Comparison of ENCODE assay signal across 1 cellular context in the genomic region with DNA sequence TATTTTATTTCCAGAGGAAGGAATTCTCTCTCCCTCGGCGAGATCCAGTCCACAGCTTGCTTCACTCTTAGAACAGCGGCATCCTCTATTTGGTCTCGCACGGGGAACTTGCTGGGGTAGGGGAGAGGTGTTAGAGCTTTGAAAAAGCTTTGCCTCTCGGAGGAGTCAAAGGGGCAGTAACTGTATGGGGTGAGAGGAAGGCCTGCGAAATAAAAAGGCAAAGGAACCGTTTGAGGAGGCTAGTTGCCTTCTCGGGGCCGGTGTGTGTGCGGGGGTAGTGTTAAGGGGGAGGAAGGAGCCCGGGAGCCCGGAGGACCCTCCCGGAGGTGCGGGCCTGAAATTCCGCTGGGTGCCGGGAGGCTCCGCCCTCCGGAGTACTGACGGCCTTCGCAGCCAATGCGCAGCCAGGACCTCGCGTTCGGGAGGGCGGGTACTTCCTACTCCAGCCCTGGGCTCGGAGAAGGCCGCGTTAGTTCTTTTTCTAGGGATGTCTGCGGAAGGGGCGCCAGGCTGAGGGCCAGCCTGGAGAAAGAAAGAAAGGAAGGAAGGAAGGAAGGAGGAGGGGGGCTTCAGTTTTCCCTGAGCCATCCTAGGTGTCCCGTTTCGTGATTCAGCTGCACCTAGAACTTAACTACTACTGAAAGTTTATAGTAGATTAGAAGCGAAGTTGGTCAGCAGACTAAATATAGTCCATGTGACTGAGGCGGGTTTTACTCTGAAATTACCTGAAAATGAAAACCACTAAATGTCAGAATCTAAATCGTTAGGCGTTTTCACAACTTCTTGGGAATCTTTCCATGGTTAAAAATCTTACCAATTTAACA.
TF ChIP-seq lines count a peak whose summit lies in the region.

No MANE protein-coding gene starts in this region.

TF ChIP-seq in HEK293, 187 proteins besides CTCF, POLR2A, EP300 and RAD21 (continued from another document and continues in another):
- TF ChIP-seq, protein P1, sequence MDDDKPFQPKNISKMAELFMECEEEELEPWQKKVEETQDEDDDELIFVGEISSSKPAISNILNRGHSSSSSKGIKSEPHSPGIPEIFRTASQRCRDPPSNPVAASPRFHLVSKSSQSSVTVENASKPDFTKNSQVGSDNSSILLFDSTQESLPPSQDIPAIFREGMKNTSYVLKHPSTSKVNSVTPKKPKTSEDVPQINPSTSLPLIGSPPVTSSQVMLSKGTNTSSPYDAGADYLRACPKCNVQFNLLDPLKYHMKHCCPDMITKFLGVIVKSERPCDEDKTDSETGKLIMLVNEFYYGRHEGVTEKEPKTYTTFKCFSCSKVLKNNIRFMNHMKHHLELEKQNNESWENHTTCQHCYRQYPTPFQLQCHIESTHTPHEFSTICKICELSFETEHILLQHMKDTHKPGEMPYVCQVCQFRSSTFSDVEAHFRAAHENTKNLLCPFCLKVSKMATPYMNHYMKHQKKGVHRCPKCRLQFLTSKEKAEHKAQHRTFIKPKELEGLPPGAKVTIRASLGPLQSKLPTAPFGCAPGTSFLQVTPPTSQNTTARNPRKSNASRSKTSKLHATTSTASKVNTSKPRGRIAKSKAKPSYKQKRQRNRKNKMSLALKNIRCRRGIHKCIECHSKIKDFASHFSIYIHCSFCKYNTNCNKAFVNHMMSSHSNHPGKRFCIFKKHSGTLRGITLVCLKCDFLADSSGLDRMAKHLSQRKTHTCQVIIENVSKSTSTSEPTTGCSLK (tag by site-specific recombination; IDR thresholded peaks at IDR 0.05): no peak
- no peak for TF ChIP-seq OSR2 (tag by site-specific recombination; IDR thresholded peaks at IDR 0.05)
- TF ChIP-seq ZNF785 (tag by site-specific recombination; IDR thresholded peaks at IDR 0.05): no peak
- no peak for TF ChIP-seq ZNF202 (tag by site-specific recombination; IDR thresholded peaks at IDR 0.05; ENCODE audit: borderline replicate concordance)
- TF ChIP-seq ZNF214 (tag by site-specific recombination; IDR thresholded peaks at IDR 0.05; ENCODE audit: borderline replicate concordance): no peak
- peak; percentile 14; the same call in 1 of the 2 replicates for TF ChIP-seq ZFHX2 (tag by site-specific recombination; conservative IDR thresholded peaks at IDR 0.05)
- TF ChIP-seq, protein P2, sequence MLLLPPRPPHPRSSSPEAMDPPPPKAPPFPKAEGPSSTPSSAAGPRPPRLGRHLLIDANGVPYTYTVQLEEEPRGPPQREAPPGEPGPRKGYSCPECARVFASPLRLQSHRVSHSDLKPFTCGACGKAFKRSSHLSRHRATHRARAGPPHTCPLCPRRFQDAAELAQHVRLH (tag by site-specific recombination; IDR thresholded peaks at IDR 0.05): no peak
- TF ChIP-seq ZNF221 (tag by site-specific recombination; IDR thresholded peaks at IDR 0.05; ENCODE audit: borderline replicate concordance): no peak
- peak; percentile 65 for TF ChIP-seq PRDM1 (tag by site-specific recombination; IDR thresholded peaks at IDR 0.05)
- TF ChIP-seq ZNF132 (tag by site-specific recombination; IDR thresholded peaks at IDR 0.05; ENCODE audit: borderline replicate concordance): no peak
- TF ChIP-seq ZNF843 (tag by site-specific recombination; IDR thresholded peaks at IDR 0.05): no peak
- no peak for TF ChIP-seq SCRT2 (tag by site-specific recombination; IDR thresholded peaks at IDR 0.05)
- TF ChIP-seq ZBTB21 (tag by site-specific recombination; IDR thresholded peaks at IDR 0.05): no peak
- TF ChIP-seq, protein P3, sequence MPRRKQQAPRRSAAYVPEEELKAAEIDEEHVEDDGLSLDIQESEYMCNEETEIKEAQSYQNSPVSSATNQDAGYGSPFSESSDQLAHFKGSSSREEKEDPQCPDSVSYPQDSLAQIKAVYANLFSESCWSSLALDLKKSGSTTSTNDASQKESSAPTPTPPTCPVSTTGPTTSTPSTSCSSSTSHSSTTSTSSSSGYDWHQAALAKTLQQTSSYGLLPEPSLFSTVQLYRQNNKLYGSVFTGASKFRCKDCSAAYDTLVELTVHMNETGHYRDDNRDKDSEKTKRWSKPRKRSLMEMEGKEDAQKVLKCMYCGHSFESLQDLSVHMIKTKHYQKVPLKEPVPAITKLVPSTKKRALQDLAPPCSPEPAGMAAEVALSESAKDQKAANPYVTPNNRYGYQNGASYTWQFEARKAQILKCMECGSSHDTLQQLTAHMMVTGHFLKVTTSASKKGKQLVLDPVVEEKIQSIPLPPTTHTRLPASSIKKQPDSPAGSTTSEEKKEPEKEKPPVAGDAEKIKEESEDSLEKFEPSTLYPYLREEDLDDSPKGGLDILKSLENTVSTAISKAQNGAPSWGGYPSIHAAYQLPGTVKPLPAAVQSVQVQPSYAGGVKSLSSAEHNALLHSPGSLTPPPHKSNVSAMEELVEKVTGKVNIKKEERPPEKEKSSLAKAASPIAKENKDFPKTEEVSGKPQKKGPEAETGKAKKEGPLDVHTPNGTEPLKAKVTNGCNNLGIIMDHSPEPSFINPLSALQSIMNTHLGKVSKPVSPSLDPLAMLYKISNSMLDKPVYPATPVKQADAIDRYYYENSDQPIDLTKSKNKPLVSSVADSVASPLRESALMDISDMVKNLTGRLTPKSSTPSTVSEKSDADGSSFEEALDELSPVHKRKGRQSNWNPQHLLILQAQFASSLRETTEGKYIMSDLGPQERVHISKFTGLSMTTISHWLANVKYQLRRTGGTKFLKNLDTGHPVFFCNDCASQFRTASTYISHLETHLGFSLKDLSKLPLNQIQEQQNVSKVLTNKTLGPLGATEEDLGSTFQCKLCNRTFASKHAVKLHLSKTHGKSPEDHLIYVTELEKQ (tag by site-specific recombination; IDR thresholded peaks at IDR 0.05; ENCODE audit: borderline replicate concordance): no peak
- no peak for TF ChIP-seq ZSCAN23 (tag by site-specific recombination; IDR thresholded peaks at IDR 0.05)
- TF ChIP-seq KLF9 (tag by site-specific recombination; IDR thresholded peaks at IDR 0.05; ENCODE audit: low read depth): no peak
- TF ChIP-seq ZNF155 (tag by site-specific recombination; IDR thresholded peaks at IDR 0.05): no peak
- no peak for TF ChIP-seq ZNF184 (tag by site-specific recombination; IDR thresholded peaks at IDR 0.05)
- TF ChIP-seq, protein P4, sequence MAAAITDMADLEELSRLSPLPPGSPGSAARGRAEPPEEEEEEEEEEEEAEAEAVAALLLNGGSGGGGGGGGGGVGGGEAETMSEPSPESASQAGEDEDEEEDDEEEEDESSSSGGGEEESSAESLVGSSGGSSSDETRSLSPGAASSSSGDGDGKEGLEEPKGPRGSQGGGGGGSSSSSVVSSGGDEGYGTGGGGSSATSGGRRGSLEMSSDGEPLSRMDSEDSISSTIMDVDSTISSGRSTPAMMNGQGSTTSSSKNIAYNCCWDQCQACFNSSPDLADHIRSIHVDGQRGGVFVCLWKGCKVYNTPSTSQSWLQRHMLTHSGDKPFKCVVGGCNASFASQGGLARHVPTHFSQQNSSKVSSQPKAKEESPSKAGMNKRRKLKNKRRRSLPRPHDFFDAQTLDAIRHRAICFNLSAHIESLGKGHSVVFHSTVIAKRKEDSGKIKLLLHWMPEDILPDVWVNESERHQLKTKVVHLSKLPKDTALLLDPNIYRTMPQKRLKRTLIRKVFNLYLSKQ (tag by site-specific recombination; IDR thresholded peaks at IDR 0.05; ENCODE audit: borderline replicate concordance): no peak
- TF ChIP-seq, protein P5, sequence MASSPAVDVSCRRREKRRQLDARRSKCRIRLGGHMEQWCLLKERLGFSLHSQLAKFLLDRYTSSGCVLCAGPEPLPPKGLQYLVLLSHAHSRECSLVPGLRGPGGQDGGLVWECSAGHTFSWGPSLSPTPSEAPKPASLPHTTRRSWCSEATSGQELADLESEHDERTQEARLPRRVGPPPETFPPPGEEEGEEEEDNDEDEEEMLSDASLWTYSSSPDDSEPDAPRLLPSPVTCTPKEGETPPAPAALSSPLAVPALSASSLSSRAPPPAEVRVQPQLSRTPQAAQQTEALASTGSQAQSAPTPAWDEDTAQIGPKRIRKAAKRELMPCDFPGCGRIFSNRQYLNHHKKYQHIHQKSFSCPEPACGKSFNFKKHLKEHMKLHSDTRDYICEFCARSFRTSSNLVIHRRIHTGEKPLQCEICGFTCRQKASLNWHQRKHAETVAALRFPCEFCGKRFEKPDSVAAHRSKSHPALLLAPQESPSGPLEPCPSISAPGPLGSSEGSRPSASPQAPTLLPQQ (tag by site-specific recombination; IDR thresholded peaks at IDR 0.05): no peak
- TF ChIP-seq SP7 (tag by site-specific recombination; IDR thresholded peaks at IDR 0.05): no peak; the same call in 1 of the 2 replicates
- TF ChIP-seq, protein P6, sequence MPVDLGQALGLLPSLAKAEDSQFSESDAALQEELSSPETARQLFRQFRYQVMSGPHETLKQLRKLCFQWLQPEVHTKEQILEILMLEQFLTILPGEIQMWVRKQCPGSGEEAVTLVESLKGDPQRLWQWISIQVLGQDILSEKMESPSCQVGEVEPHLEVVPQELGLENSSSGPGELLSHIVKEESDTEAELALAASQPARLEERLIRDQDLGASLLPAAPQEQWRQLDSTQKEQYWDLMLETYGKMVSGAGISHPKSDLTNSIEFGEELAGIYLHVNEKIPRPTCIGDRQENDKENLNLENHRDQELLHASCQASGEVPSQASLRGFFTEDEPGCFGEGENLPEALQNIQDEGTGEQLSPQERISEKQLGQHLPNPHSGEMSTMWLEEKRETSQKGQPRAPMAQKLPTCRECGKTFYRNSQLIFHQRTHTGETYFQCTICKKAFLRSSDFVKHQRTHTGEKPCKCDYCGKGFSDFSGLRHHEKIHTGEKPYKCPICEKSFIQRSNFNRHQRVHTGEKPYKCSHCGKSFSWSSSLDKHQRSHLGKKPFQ (tag by site-specific recombination; IDR thresholded peaks at IDR 0.05): no peak
- TF ChIP-seq KLF16 (tag by site-specific recombination; IDR thresholded peaks at IDR 0.05): no peak
- TF ChIP-seq ZNF501 (tag by site-specific recombination; IDR thresholded peaks at IDR 0.05): peak; percentile 15; the same call in 1 of the 2 replicates
- TF ChIP-seq ZNF24 (tag by site-specific recombination; IDR thresholded peaks at IDR 0.05): peak; percentile 16; the same call in 1 of the 2 replicates
- no peak for TF ChIP-seq ZNF660 (tag by site-specific recombination; IDR thresholded peaks at IDR 0.05)
- TF ChIP-seq ZNF791 (tag by site-specific recombination; IDR thresholded peaks at IDR 0.05): no peak
- TF ChIP-seq ZNF658 (tag by site-specific recombination; IDR thresholded peaks at IDR 0.05): no peak
- no peak for TF ChIP-seq ZNF140 (tag by site-specific recombination; IDR thresholded peaks at IDR 0.05)
- TF ChIP-seq ZNF16 (tag by site-specific recombination; IDR thresholded peaks at IDR 0.05; ENCODE audit: low read depth): no peak
- no peak for TF ChIP-seq ZNF133 (tag by site-specific recombination; IDR thresholded peaks at IDR 0.05)
- peak; percentile 93 for TF ChIP-seq SP2 (tag by site-specific recombination; IDR thresholded peaks at IDR 0.05)
- TF ChIP-seq ZNF560 (tag by site-specific recombination; IDR thresholded peaks at IDR 0.05; ENCODE audit: borderline replicate concordance): no peak
- TF ChIP-seq ZNF239 (tag by site-specific recombination; IDR thresholded peaks at IDR 0.05): no peak
- 0 out of 2 replicates have a peak, but pooled peaks have one; percentile 25 for TF ChIP-seq EGR2 (tag by site-specific recombination; IDR thresholded peaks at IDR 0.05; ENCODE audit: low read depth)
- TF ChIP-seq ZXDB (tag by site-specific recombination; IDR thresholded peaks at IDR 0.05): no peak; the same call in 1 of the 2 replicates
- no peak for TF ChIP-seq ZSCAN16 (tag by site-specific recombination; IDR thresholded peaks at IDR 0.05)
- TF ChIP-seq ZNF324 (tag by site-specific recombination; IDR thresholded peaks at IDR 0.05): no peak
- TF ChIP-seq, protein P7, sequence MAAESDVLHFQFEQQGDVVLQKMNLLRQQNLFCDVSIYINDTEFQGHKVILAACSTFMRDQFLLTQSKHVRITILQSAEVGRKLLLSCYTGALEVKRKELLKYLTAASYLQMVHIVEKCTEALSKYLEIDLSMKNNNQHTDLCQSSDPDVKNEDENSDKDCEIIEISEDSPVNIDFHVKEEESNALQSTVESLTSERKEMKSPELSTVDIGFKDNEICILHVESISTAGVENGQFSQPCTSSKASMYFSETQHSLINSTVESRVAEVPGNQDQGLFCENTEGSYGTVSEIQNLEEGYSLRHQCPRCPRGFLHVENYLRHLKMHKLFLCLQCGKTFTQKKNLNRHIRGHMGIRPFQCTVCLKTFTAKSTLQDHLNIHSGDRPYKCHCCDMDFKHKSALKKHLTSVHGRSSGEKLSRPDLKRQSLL (tag by site-specific recombination; IDR thresholded peaks at IDR 0.05): no peak
- no peak for TF ChIP-seq ZNF529 (tag by site-specific recombination; IDR thresholded peaks at IDR 0.05; ENCODE audit: insufficient replicate concordance)
- no peak for TF ChIP-seq ZNF561 (tag by site-specific recombination; IDR thresholded peaks at IDR 0.05; ENCODE audit: borderline replicate concordance)
- TF ChIP-seq MYNN (tag by site-specific recombination; IDR thresholded peaks at IDR 0.05; ENCODE audit: borderline replicate concordance): no peak
- TF ChIP-seq ZNF114 (tag by site-specific recombination; IDR thresholded peaks at IDR 0.05): no peak
- no peak for TF ChIP-seq ZNF354C (tag by site-specific recombination; IDR thresholded peaks at IDR 0.05; ENCODE audit: borderline replicate concordance, low read depth)
- TF ChIP-seq, protein P8, sequence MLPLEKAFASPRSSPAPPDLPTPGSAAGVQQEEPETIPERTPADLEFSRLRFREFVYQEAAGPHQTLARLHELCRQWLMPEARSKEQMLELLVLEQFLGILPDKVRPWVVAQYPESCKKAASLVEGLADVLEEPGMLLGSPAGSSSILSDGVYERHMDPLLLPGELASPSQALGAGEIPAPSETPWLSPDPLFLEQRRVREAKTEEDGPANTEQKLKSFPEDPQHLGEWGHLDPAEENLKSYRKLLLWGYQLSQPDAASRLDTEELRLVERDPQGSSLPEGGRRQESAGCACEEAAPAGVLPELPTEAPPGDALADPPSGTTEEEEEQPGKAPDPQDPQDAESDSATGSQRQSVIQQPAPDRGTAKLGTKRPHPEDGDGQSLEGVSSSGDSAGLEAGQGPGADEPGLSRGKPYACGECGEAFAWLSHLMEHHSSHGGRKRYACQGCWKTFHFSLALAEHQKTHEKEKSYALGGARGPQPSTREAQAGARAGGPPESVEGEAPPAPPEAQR (tag by site-specific recombination; IDR thresholded peaks at IDR 0.05): no peak
- no peak for TF ChIP-seq ZFP3 (tag by site-specific recombination; IDR thresholded peaks at IDR 0.05; ENCODE audit: low read depth)
- no peak for TF ChIP-seq YY1 (tag by site-specific recombination; IDR thresholded peaks at IDR 0.05)
- TF ChIP-seq, protein P9, sequence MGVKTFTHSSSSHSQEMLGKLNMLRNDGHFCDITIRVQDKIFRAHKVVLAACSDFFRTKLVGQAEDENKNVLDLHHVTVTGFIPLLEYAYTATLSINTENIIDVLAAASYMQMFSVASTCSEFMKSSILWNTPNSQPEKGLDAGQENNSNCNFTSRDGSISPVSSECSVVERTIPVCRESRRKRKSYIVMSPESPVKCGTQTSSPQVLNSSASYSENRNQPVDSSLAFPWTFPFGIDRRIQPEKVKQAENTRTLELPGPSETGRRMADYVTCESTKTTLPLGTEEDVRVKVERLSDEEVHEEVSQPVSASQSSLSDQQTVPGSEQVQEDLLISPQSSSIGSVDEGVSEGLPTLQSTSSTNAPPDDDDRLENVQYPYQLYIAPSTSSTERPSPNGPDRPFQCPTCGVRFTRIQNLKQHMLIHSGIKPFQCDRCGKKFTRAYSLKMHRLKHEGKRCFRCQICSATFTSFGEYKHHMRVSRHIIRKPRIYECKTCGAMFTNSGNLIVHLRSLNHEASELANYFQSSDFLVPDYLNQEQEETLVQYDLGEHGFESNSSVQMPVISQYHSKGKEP (tag by site-specific recombination; IDR thresholded peaks at IDR 0.05): no peak
- no peak for TF ChIP-seq ZBTB1 (tag by site-specific recombination; IDR thresholded peaks at IDR 0.05)
- TF ChIP-seq ZNF624 (tag by site-specific recombination; IDR thresholded peaks at IDR 0.05): no peak
- TF ChIP-seq ZNF23 (tag by site-specific recombination; IDR thresholded peaks at IDR 0.05; ENCODE audit: borderline replicate concordance): no peak
- TF ChIP-seq ZBTB7A (tag by site-specific recombination; IDR thresholded peaks at IDR 0.05; ENCODE audit: low read depth): no peak
